8 cellular contexts compared by ENCODE assay signal in genomic region chr7:83936056-83936703, GRCh38.
A peak's percentile ranks its signal among the peaks of the same experiment; 100 is the strongest.
DNase-seq lines count a peak whose midpoint lies in the region; ATAC-seq, FAIRE-seq and TF ChIP-seq lines count a peak whose summit lies in the region.

No MANE protein-coding gene starts in this region.

- H3K9me3 Mint-ChIP-seq in activated CD8-positive, alpha-beta T cell treated with anti-CD3 and anti-CD28 coated beads, Interleukin-2, amount 10 ng/mL, durations not matched to agents 7 days and 5 days (ENCODE audit: insufficient read depth): no peaks in the 10 kb centered on the region

- DNase-seq in DMS153 (lab: John Stamatoyannopoulos, UW) (peak; percentile 24), NCI-H748 (lab: John Stamatoyannopoulos, UW; ENCODE audit: unreplicated experiment) (peak; percentile 70), fibroblast of gingiva (ENCODE audit: low read depth) (peak; percentile 69), urothelium cell line (ENCODE audit: low spot score) (peak; percentile 66)
- DNase-seq in activated CD8-positive, alpha-beta T cell treated with anti-CD3 and anti-CD28 coated beads, Interleukin-2, amount 10 ng/mL, durations not matched to agents 7 days and 5 days: peak; percentile 71

- no peaks in the 10 kb centered on the region for H3F3A ChIP-seq in neural cell (ENCODE audit: insufficient read depth, low read length, poor library complexity, severe bottlenecking)

- no peaks in the 10 kb centered on the region for H3K27me3 Mint-ChIP-seq in activated CD8-positive, alpha-beta T cell treated with anti-CD3 and anti-CD28 coated beads, Interleukin-2, amount 10 ng/mL, durations not matched to agents 7 days and 5 days (ENCODE audit: low read depth)

- CTCF ChIA-PET in activated CD8-positive, alpha-beta T cell treated with anti-CD3 and anti-CD28 coated beads, Interleukin-2, amount 10 ng/mL, durations not matched to agents 7 days and 5 days (lab: Charles Lee): interaction anchor here (0.6 to 2.8 kb wide), 18 partner anchors 8 to 1705 kb away, joined by 3 to 17 read pairs (median 3); no protein-coding TSS in a partner anchor

- H3K4me3 ChIP-seq in neural cell (ENCODE audit: low read length): no peak overlapping the region

- H3K4me2 ChIP-seq in neural cell (ENCODE audit: low read length): no peak overlapping the region

- peaks cover 4% of the 10 kb centered on the region for H3K9me3 ChIP-seq in neural cell (ENCODE audit: low read length)

- FAIRE-seq in urothelium cell line (lab: Jason Lieb, UNC): no peak

- ATAC-seq in GM19455 (IDR thresholded peaks at IDR 0.05; ENCODE audit: unreplicated experiment): peak; percentile 75
- ATAC-seq in HG03520 (IDR thresholded peaks at IDR 0.05; ENCODE audit: unreplicated experiment): peak; percentile 64
- peak; percentile 73 for ATAC-seq in activated CD8-positive, alpha-beta T cell treated with anti-CD3 and anti-CD28 coated beads, Interleukin-2, amount 10 ng/mL, durations not matched to agents 7 days and 5 days

- no peaks in the 10 kb centered on the region for H3K9me2 ChIP-seq in neural cell (ENCODE audit: insufficient read depth, low read length)

- H3K27ac ChIP-seq in neural cell (ENCODE audit: low read length): no peak overlapping the region

- H4K20me1 ChIP-seq in neural cell (ENCODE audit: insufficient read depth): no peaks in the 10 kb centered on the region

- POLR2A ChIA-PET in activated CD8-positive, alpha-beta T cell treated with anti-CD3 and anti-CD28 coated beads, Interleukin-2, amount 10 ng/mL, durations not matched to agents 7 days and 5 days (lab: Charles Lee): no interaction called here

- no peaks in the 10 kb centered on the region for H3K79me2 ChIP-seq in neural cell (replicated peaks; ENCODE audit: insufficient read depth, low read length)

- H3K9ac ChIP-seq in neural cell (ENCODE audit: low read length): no peak overlapping the region

- TF ChIP-seq EP300 in neural cell (conservative IDR thresholded peaks at IDR 0.05; ENCODE audit: poor library complexity, severe bottlenecking): no peak

- TF ChIP-seq RAD21 in neural cell (conservative IDR thresholded peaks at IDR 0.05): peak; percentile 84

- H3K27me3 ChIP-seq in neural cell (ENCODE audit: insufficient read depth, low read depth, low read length): no peaks in the 10 kb centered on the region

- H3K36me3 ChIP-seq in neural cell (ENCODE audit: insufficient read depth, low read length): no peaks in the 10 kb centered on the region

- no peak overlapping the region for H2AFZ ChIP-seq in neural cell (ENCODE audit: low read depth, low read length)

- no peak overlapping the region for H3K27ac Mint-ChIP-seq in activated CD8-positive, alpha-beta T cell treated with anti-CD3 and anti-CD28 coated beads, Interleukin-2, amount 10 ng/mL, durations not matched to agents 7 days and 5 days

- no peaks in the 10 kb centered on the region for H3K36me3 Mint-ChIP-seq in activated CD8-positive, alpha-beta T cell treated with anti-CD3 and anti-CD28 coated beads, Interleukin-2, amount 10 ng/mL, durations not matched to agents 7 days and 5 days (ENCODE audit: low read depth)

- H3K4me3 Mint-ChIP-seq in activated CD8-positive, alpha-beta T cell treated with anti-CD3 and anti-CD28 coated beads, Interleukin-2, amount 10 ng/mL, durations not matched to agents 7 days and 5 days: no peak overlapping the region

- no peaks in the 10 kb centered on the region for H3K4me1 Mint-ChIP-seq in activated CD8-positive, alpha-beta T cell treated with anti-CD3 and anti-CD28 coated beads, Interleukin-2, amount 10 ng/mL, durations not matched to agents 7 days and 5 days (ENCODE audit: low read depth)

- TF ChIP-seq CTCF in neural cell (IDR thresholded peaks at IDR 0.05; ENCODE audit: poor library complexity, severe bottlenecking): peak; percentile 77

TF ChIP-seq in neural cell, 6 proteins besides CTCF, POLR2A, EP300 and RAD21:
- TF ChIP-seq SMC3 (conservative IDR thresholded peaks at IDR 0.05; ENCODE audit: poor library complexity) (peak; percentile 85), POLR2AphosphoS5 (IDR thresholded peaks at IDR 0.05) (no peak)
